ENCODE assay signal across 21 cellular contexts in the genomic region with DNA sequence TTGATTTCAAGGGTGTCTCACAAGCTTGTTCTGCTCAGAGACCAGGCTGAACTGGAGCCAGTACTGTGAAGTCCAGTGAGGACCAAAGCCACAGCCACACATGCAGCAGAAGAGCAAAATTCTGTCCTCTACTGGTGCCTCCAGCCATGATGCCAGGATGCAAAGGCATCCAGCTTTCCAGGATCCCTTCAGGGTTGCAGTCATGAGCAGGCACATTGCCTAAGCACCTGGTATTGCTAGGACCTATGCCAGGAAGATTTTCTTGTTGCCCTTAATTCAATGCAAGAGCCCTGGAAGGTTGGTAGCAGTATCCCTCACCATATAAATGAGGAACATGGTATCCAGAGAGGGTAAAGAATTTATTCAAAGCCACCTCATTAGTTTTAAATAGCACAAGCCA.
DNase-seq lines count a peak whose midpoint lies in the region; ATAC-seq and TF ChIP-seq lines count a peak whose summit lies in the region.
"Had no signal": no experiment of that assay in that cellular context is flagged by ENCODE, and none has a peak within 500 bp of the region (broad histone marks: within the 10 kb centered on the region; RNA-seq: fewer than 3 reads in every experiment).

No MANE protein-coding gene starts in this region.

- no peak overlapping the region for H3K4me3 Mint-ChIP-seq in MCF 10A (ENCODE audit: unreplicated experiment)
- H3K4me3 Mint-ChIP-seq in stimulated activated naive B cell treated with anti-CD40 and anti-IgM and Interleukin-4, amounts not matched to agents 10 μg/mL and 1 μg/mL and 100 μg/mL, for 72 hours, result no peak overlapping the region
- H3K4me3 Mint-ChIP-seq: B cell; CD4-positive, alpha-beta T cell; CD8-positive, alpha-beta T cell had no signal

- peaks cover 7% of the 10 kb centered on the region for H3K36me3 Mint-ChIP-seq in MCF 10A (ENCODE audit: insufficient read depth, unreplicated experiment)
- no peaks in the 10 kb centered on the region for H3K36me3 Mint-ChIP-seq in stimulated activated naive B cell treated with anti-CD40 and anti-IgM and Interleukin-4, amounts not matched to agents 10 μg/mL and 1 μg/mL and 100 μg/mL, for 72 hours
- H3K36me3 Mint-ChIP-seq: CD8-positive, alpha-beta T cell had no signal

- H3K36me3 ChIP-seq in breast epithelium (no peaks in the 10 kb centered on the region), thyroid gland (no peaks in the 10 kb centered on the region), adrenal gland (replicated peaks in 1 of 2) (no peaks in the 10 kb centered on the region)
- H3K36me3 ChIP-seq: BLaER1 treated with 17β-estradiol and CSF1 and Interleukin-3, amounts not matched to agents 10 nM and 100 nM had no signal

- BruUV-seq in MCF 10A (replicated peaks; lab: Mats Ljungman, UMichigan), result no TSS peak

- no peaks in the 10 kb centered on the region for H3K27me3 Mint-ChIP-seq in MCF 10A (ENCODE audit: insufficient read depth, unreplicated experiment)
- peaks cover 15 to 28% of the 10 kb centered on the region in 2 donors for H3K27me3 Mint-ChIP-seq in stimulated activated naive B cell treated with anti-CD40 and anti-IgM and Interleukin-4, amounts not matched to agents 10 μg/mL and 1 μg/mL and 100 μg/mL, for 72 hours
- H3K27me3 Mint-ChIP-seq: B cell had no signal

- H3K4me1 ChIP-seq in breast epithelium, result peaks cover 0 to 5% of the 10 kb centered on the region in 2 donors
- H3K4me1 ChIP-seq in thyroid gland, result peaks cover 18 to 34% of the 10 kb centered on the region in 2 donors
- H3K4me1 ChIP-seq in adrenal gland (replicated peaks in 1 of 2), result peaks cover 7 to 9% of the 10 kb centered on the region in 2 donors
- H3K4me1 ChIP-seq: A549, Caco-2 had no signal

- TF ChIP-seq POLR2A in breast epithelium (IDR thresholded peaks at IDR 0.05) (no peak), thyroid gland (IDR thresholded peaks at IDR 0.05) (no peak), adrenal gland (IDR thresholded peaks at IDR 0.05) (no peak)

- no peaks in the 10 kb centered on the region for H3K9me3 ChIP-seq in breast epithelium
- no peaks in the 10 kb centered on the region for H3K9me3 ChIP-seq in thyroid gland
- no peaks in the 10 kb centered on the region for H3K9me3 ChIP-seq in adrenal gland (replicated peaks in 1 of 3)
- H3K9me3 ChIP-seq: A549, Caco-2 had no signal

- no peaks in the 10 kb centered on the region for H3K9me3 Mint-ChIP-seq in MCF 10A (ENCODE audit: unreplicated experiment)
- no peaks in the 10 kb centered on the region for H3K9me3 Mint-ChIP-seq in stimulated activated naive B cell treated with anti-CD40 and anti-IgM and Interleukin-4, amounts not matched to agents 10 μg/mL and 1 μg/mL and 100 μg/mL, for 72 hours
- H3K9me3 Mint-ChIP-seq: CD4-positive, alpha-beta T cell; CD8-positive, alpha-beta T cell had no signal

- peaks cover 27% of the 10 kb centered on the region for H3K4me1 Mint-ChIP-seq in MCF 10A (ENCODE audit: insufficient read depth, unreplicated experiment)
- H3K4me1 Mint-ChIP-seq in stimulated activated naive B cell treated with anti-CD40 and anti-IgM and Interleukin-4, amounts not matched to agents 10 μg/mL and 1 μg/mL and 100 μg/mL, for 72 hours, result peaks cover 22 to 30% of the 10 kb centered on the region in 2 donors

- H3K27ac ChIP-seq in breast epithelium (no peak overlapping the region), thyroid gland (peak overlapping the region in 2 of 3 donors; percentile 64 to 77), adrenal gland (no peak overlapping the region)
- H3K27ac ChIP-seq: 22Rv1; A549; BLaER1 treated with 17β-estradiol and CSF1 and Interleukin-3, amounts not matched to agents 10 nM and 100 nM; C4-2B had no signal

- no peaks in the 10 kb centered on the region for H3K27me3 ChIP-seq in breast epithelium
- no peaks in the 10 kb centered on the region for H3K27me3 ChIP-seq in thyroid gland
- no peaks in the 10 kb centered on the region for H3K27me3 ChIP-seq in adrenal gland
- H3K27me3 ChIP-seq: BLaER1 treated with 17β-estradiol and CSF1 and Interleukin-3, amounts not matched to agents 10 nM and 100 nM had no signal

- H3K4me3 ChIP-seq in breast epithelium (no peak overlapping the region), thyroid gland (replicated peaks in 1 of 3) (no peak overlapping the region), adrenal gland (no peak overlapping the region)
- H3K4me3 ChIP-seq: A549; BLaER1 treated with 17β-estradiol and CSF1 and Interleukin-3, amounts not matched to agents 10 nM and 100 nM; GM12878 had no signal

- POLR2A ChIA-PET in MCF 10A (lab: Yijun Ruan, JAX), result interaction anchor here (1.8 kb wide), 1 partner anchor 131 kb away, joined by 3 read pairs; no protein-coding TSS in a partner anchor

- TF ChIP-seq CTCF in MCF 10A (IDR thresholded peaks at IDR 0.05; ENCODE audit: unreplicated experiment) (no peak), breast epithelium (IDR thresholded peaks at IDR 0.05) (no peak), thyroid gland (IDR thresholded peaks at IDR 0.05) (no peak), adrenal gland (IDR thresholded peaks at IDR 0.05) (no peak)

- intact Hi-C loops in MCF 10A (cut with micrococcal nuclease), result no loop called here
- intact Hi-C loops in breast epithelium (cut with DNase I; ENCODE audit: low total_unique reads), result no loop called here
- intact Hi-C loops in thyroid gland (cut with DNase I), result no loop called here
- intact Hi-C loops in adrenal gland (cut with DNase I), result no loop called here

- H3K27ac Mint-ChIP-seq in MCF 10A (ENCODE audit: low read depth, unreplicated experiment), result no peak overlapping the region
- H3K27ac Mint-ChIP-seq in stimulated activated naive B cell treated with anti-CD40 and anti-IgM and Interleukin-4, amounts not matched to agents 10 μg/mL and 1 μg/mL and 100 μg/mL, for 72 hours, result no peak overlapping the region
- H3K27ac Mint-ChIP-seq: B cell; CD4-positive, alpha-beta T cell; CD8-positive, alpha-beta T cell had no signal

- peak; percentile 46 for DNase-seq in MCF 10A (ENCODE audit: unreplicated experiment)
- no peak for DNase-seq in breast epithelium (ENCODE audit: low spot score in 2 of 2)
- peak; percentile 45 for DNase-seq in cerebellum (ENCODE audit: low spot score)
- peak; percentile 14 for DNase-seq in pons (ENCODE audit: low spot score)
- peak; percentile 30 to 40 for DNase-seq in thyroid gland
- DNase-seq in adrenal gland, result no peak
- no peak for DNase-seq in stimulated activated naive B cell treated with anti-CD40 and anti-IgM and Interleukin-4, amounts not matched to agents 10 μg/mL and 1 μg/mL and 100 μg/mL, for 72 hours
- DNase-seq: AML-193; Caco-2; Calu3; CD4-positive, alpha-beta T cell; CD8-positive, alpha-beta T cell; DMS79 treated with DMSO at 0.1 percent for 48 hours; GDM1 had no signal

- no peak for ATAC-seq in stimulated activated naive B cell treated with anti-CD40 and anti-IgM and Interleukin-4, amounts not matched to agents 10 μg/mL and 1 μg/mL and 100 μg/mL, for 72 hours (replicated peaks)
- ATAC-seq in HG03039 (IDR thresholded peaks at IDR 0.05; ENCODE audit: unreplicated experiment), result no peak
- ATAC-seq: A549; CD8-positive, alpha-beta T cell; GM12878 had no signal

- CTCF ChIA-PET in MCF 10A (lab: Yijun Ruan, JAX), result interaction anchor here (1.6 to 4.2 kb wide), 4 partner anchors 12 to 136 kb away, joined by 5 to 44 read pairs (median 10); no protein-coding TSS in a partner anchor

Comparison
In these comparisons a context has a peak if more than half of its experiments do, and no peak if none do; other contexts are left out.
1. DNase-seq: peak in MCF 10A (single experiment), cerebellum (single experiment), pons (single experiment) and thyroid gland (2 of 2); none in breast epithelium (0 of 2), adrenal gland (0 of 7) and stimulated activated naive B cell treated with anti-CD40 and anti-IgM and Interleukin-4, amounts not matched to agents 10 μg/mL and 1 μg/mL and 100 μg/mL, for 72 hours (single experiment).
2. H3K27ac ChIP-seq: peak in thyroid gland (2 of 3); none in breast epithelium (0 of 2) and adrenal gland (0 of 5).